In genomic region chr10:24952701-24953349, GRCh38 we compare ENCODE assay signal across 8 cellular contexts. TPM values are rescaled to one million over a fixed set of nuclear protein-coding genes. Genes with fewer than 3 reads are reported as not detected.
A peak's percentile ranks its signal among the peaks of the same experiment; 100 is the strongest.
DNase-seq lines count a peak whose midpoint lies in the region; ATAC-seq and TF ChIP-seq lines count a peak whose summit lies in the region.

No MANE protein-coding gene starts in this region.

- TF ChIP-seq CTCF in GM06990 (IDR thresholded peaks at IDR 0.05; ENCODE audit: insufficient read depth, low read length, poor library complexity, severe bottlenecking) (peak; percentile 19), endothelial cell (IDR thresholded peaks at IDR 0.05; ENCODE audit: unreplicated experiment) (peak; percentile 61)

- ATAC-seq in stimulated activated naive B cell treated with anti-CD40 and anti-IgM and Interleukin-4, amounts not matched to agents 10 μg/mL and 1 μg/mL and 100 μg/mL, for 72 hours (replicated peaks): peak; percentile 59

- no peaks in the 10 kb centered on the region for H3K9me3 Mint-ChIP-seq in endothelial cell (ENCODE audit: unreplicated experiment)
- peaks cover 0 to 3% of the 10 kb centered on the region in 2 donors for H3K9me3 Mint-ChIP-seq in stimulated activated naive B cell treated with anti-CD40 and anti-IgM and Interleukin-4, amounts not matched to agents 10 μg/mL and 1 μg/mL and 100 μg/mL, for 72 hours

- peak; percentile 65 for DNase-seq in GM06990 (ENCODE audit: extremely low read depth, insufficient read length)
- peak; percentile 35 for DNase-seq in H4 (ENCODE audit: low spot score)
- DNase-seq in NCI-H1694 treated with DMSO at 0.1 percent for 48 hours (lab: John Stamatoyannopoulos, UW): peak; percentile 43
- peak; percentile 48 for DNase-seq in activated T-cell treated with anti-CD3 and anti-CD28 coated beads for 1 hour (ENCODE audit: low read depth)
- DNase-seq in endothelial cell (ENCODE audit: low spot score): peak; percentile 72
- DNase-seq in stimulated activated naive B cell treated with anti-CD40 and anti-IgM and Interleukin-4, amounts not matched to agents 10 μg/mL and 1 μg/mL and 100 μg/mL, for 72 hours: no peak
- no peak for DNase-seq in NCI-H226

- H3K4me3 Mint-ChIP-seq in endothelial cell (ENCODE audit: unreplicated experiment): peak overlapping the region; percentile 91
- H3K4me3 Mint-ChIP-seq in stimulated activated naive B cell treated with anti-CD40 and anti-IgM and Interleukin-4, amounts not matched to agents 10 μg/mL and 1 μg/mL and 100 μg/mL, for 72 hours: peak overlapping the region; percentile 64 to 72

- no peaks in the 10 kb centered on the region for H3K36me3 ChIP-seq in GM06990 (ENCODE audit: control insufficient read depth, insufficient read depth, low read length)

- no peaks in the 10 kb centered on the region for H3K9me3 ChIP-seq in mononuclear cell (ENCODE audit: low read depth, low read length)

- H3K27ac Mint-ChIP-seq in endothelial cell (ENCODE audit: unreplicated experiment): peak overlapping the region; percentile 85
- no peak overlapping the region for H3K27ac Mint-ChIP-seq in stimulated activated naive B cell treated with anti-CD40 and anti-IgM and Interleukin-4, amounts not matched to agents 10 μg/mL and 1 μg/mL and 100 μg/mL, for 72 hours

- peaks cover 10% of the 10 kb centered on the region for H3K4me1 Mint-ChIP-seq in endothelial cell (ENCODE audit: unreplicated experiment)
- H3K4me1 Mint-ChIP-seq in stimulated activated naive B cell treated with anti-CD40 and anti-IgM and Interleukin-4, amounts not matched to agents 10 μg/mL and 1 μg/mL and 100 μg/mL, for 72 hours: peaks cover 4 to 12% of the 10 kb centered on the region in 2 donors

- H3K36me3 Mint-ChIP-seq in endothelial cell (ENCODE audit: low read depth, unreplicated experiment): peaks cover 7% of the 10 kb centered on the region
- H3K36me3 Mint-ChIP-seq in stimulated activated naive B cell treated with anti-CD40 and anti-IgM and Interleukin-4, amounts not matched to agents 10 μg/mL and 1 μg/mL and 100 μg/mL, for 72 hours: no peaks in the 10 kb centered on the region

- H3K27me3 ChIP-seq in GM06990 (replicated peaks; ENCODE audit: control insufficient read depth, insufficient read depth, low read length) (no peaks in the 10 kb centered on the region), mononuclear cell (ENCODE audit: insufficient read depth, low read length) (no peaks in the 10 kb centered on the region)

- peaks cover 10% of the 10 kb centered on the region for H3K27me3 Mint-ChIP-seq in endothelial cell (ENCODE audit: unreplicated experiment)
- peaks cover 45 to 63% of the 10 kb centered on the region in 2 donors for H3K27me3 Mint-ChIP-seq in stimulated activated naive B cell treated with anti-CD40 and anti-IgM and Interleukin-4, amounts not matched to agents 10 μg/mL and 1 μg/mL and 100 μg/mL, for 72 hours

- peaks cover 14% of the 10 kb centered on the region for H3K4me1 ChIP-seq in mononuclear cell (ENCODE audit: insufficient read depth, low read length)

- H3K4me3 ChIP-seq in GM06990 (replicated peaks; ENCODE audit: low read depth, low read length) (peak overlapping the region; percentile 57), mononuclear cell (ENCODE audit: low read length) (peak overlapping the region; percentile 41)

RNA-seq across cellular contexts. Expression of gene PRTFDC1, which starts 0.4 kb away (rescaled TPM):
- total RNA-seq in H4 (2014; rRNA removed; shearing (Covaris generic)): 18.3 and 22.8 TPM in 2 replicates
- total RNA-seq in endothelial cell (ENCODE audit: unreplicated experiment): 17.5 TPM
- 3.0 TPM for total RNA-seq in mononuclear cell

Comparison
In these comparisons a context has a peak if more than half of its experiments do, and no peak if none do; other contexts are left out.
1. DNase-seq: peak in GM06990 (single experiment), H4 (single experiment), NCI-H1694 treated with DMSO at 0.1 percent for 48 hours (single experiment), activated T-cell treated with anti-CD3 and anti-CD28 coated beads for 1 hour (single experiment) and endothelial cell (single experiment); none in stimulated activated naive B cell treated with anti-CD40 and anti-IgM and Interleukin-4, amounts not matched to agents 10 μg/mL and 1 μg/mL and 100 μg/mL, for 72 hours (single experiment) and NCI-H226 (single experiment).